ENCODE assay signal across 29 cellular contexts in the genomic region with DNA sequence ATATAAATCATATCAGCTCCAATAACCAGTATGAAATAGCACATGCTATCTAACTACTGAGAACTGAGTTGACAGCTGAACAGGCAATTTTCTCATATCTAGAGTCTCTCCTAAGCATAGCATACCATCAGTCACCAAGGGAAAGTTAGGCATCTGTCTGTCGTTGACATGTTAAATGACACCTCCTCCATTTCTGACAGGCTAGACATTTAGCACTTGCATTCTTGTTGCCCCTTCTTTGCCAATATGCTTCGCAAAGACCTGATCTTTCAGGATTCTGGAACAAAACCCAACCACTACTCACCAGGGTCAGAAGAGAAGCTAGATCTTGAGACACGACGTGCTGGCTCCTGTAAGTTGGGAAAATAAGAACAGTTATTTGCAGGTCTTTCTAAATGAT.
"Had no signal": no experiment of that assay in that cellular context is flagged by ENCODE, and none has a peak within 500 bp of the region (broad histone marks: within the 10 kb centered on the region; RNA-seq: fewer than 3 reads in every experiment).

No MANE protein-coding gene starts in this region.

- ATAC-seq: mucosa of descending colon; naive thymus-derived CD4-positive, alpha-beta T cell; natural killer cell treated with Interleukin-12 subunit alpha and Interleukin-12 subunit beta and Interleukin-15 and Interleukin-18, amount 100 ng/mL, for 72 hours; pancreas; right cardiac atrium; sciatic nerve; stimulated activated naive B cell treated with anti-CD40 and anti-IgM and Interleukin-4, amounts not matched to agents 10 μg/mL and 1 μg/mL and 100 μg/mL, for 72 hours; stimulated activated naive CD8-positive, alpha-beta T cell treated with anti-CD3 and anti-CD28 coated beads, Interleukin-15, Interleukin-2, amounts not matched to agents 100 U/mL and 50 U/mL, for 24 hours had no signal

- DNase-seq: islet precursor cell; left ventricle myocardium inferior; midbrain; mucosa of descending colon; naive thymus-derived CD4-positive, alpha-beta T cell; nucleus accumbens; pancreas; posterior cingulate gyrus; retina; right cardiac atrium; stimulated activated CD4-positive, alpha-beta T cell treated with anti-CD3 and anti-CD28 coated beads, Interleukin-12 subunit alpha, Interleukin-12 subunit beta, amount 100 ng/mL, for 4 hours; stimulated activated CD4-positive, alpha-beta T cell treated with anti-CD3 and anti-CD28 coated beads, Interleukin-15, amount 100 ng/mL, for 24 hours; stimulated activated CD4-positive, alpha-beta T cell treated with anti-CD3 and anti-CD28 coated beads, Interleukin-2, amount 100 ng/mL, for 24 hours; stimulated activated CD4-positive, alpha-beta T cell treated with anti-CD3 and anti-CD28 coated beads, Interleukin-4, amount 100 ng/mL, for 1 hour; stimulated activated naive B cell treated with anti-CD40 and anti-IgM and Interleukin-4, amounts not matched to agents 10 μg/mL and 1 μg/mL and 100 μg/mL, for 72 hours; stimulated activated naive CD8-positive, alpha-beta T cell treated with anti-CD3 and anti-CD28 coated beads, Interleukin-15, Interleukin-2, amounts not matched to agents 100 U/mL and 50 U/mL, for 24 hours; stomach; testis; thyroid gland; transverse colon; upper lobe of left lung had no signal

- H3K4me3 ChIP-seq: left ventricle myocardium inferior, lung, mucosa of descending colon, pancreas, prostate gland, skin epidermis, stomach, testis, thyroid gland, transverse colon, upper lobe of left lung, vagina had no signal

- H3K27me3 Mint-ChIP-seq: natural killer cell treated with Interleukin-12 subunit alpha and Interleukin-12 subunit beta and Interleukin-15 and Interleukin-18, amount 100 ng/mL, for 72 hours; stimulated activated naive B cell treated with anti-CD40 and anti-IgM and Interleukin-4, amounts not matched to agents 10 μg/mL and 1 μg/mL and 100 μg/mL, for 72 hours had no signal

- H3K4me1 ChIP-seq: left ventricle myocardium inferior, pancreas, prostate gland, stomach, testis, thyroid gland, upper lobe of left lung, vagina had no signal

- H3K36me3 Mint-ChIP-seq: memory B cell; stimulated activated naive B cell treated with anti-CD40 and anti-IgM and Interleukin-4, amounts not matched to agents 10 μg/mL and 1 μg/mL and 100 μg/mL, for 72 hours had no signal

- FAIRE-seq: pancreas had no signal

- H3K36me3 ChIP-seq: left ventricle myocardium inferior, pancreas, prostate gland, stomach, thyroid gland, transverse colon, upper lobe of left lung, vagina had no signal

- H3K27me3 ChIP-seq: pancreas, testis, thyroid gland, upper lobe of left lung, vagina had no signal

- H3K9me3 ChIP-seq: left ventricle myocardium inferior, mucosa of descending colon, pancreas, prostate gland, stomach, testis, thyroid gland, transverse colon, upper lobe of left lung, vagina had no signal

- H3K4me1 Mint-ChIP-seq: memory B cell; neural crest cell; stimulated activated naive B cell treated with anti-CD40 and anti-IgM and Interleukin-4, amounts not matched to agents 10 μg/mL and 1 μg/mL and 100 μg/mL, for 72 hours had no signal

- H3K9me3 Mint-ChIP-seq: memory B cell; naive thymus-derived CD4-positive, alpha-beta T cell; natural killer cell treated with Interleukin-12 subunit alpha and Interleukin-12 subunit beta and Interleukin-15 and Interleukin-18, amount 100 ng/mL, for 72 hours; neural crest cell; stimulated activated naive B cell treated with anti-CD40 and anti-IgM and Interleukin-4, amounts not matched to agents 10 μg/mL and 1 μg/mL and 100 μg/mL, for 72 hours had no signal

- H3K27ac Mint-ChIP-seq: memory B cell; natural killer cell treated with Interleukin-12 subunit alpha and Interleukin-12 subunit beta and Interleukin-15 and Interleukin-18, amount 100 ng/mL, for 72 hours; stimulated activated naive B cell treated with anti-CD40 and anti-IgM and Interleukin-4, amounts not matched to agents 10 μg/mL and 1 μg/mL and 100 μg/mL, for 72 hours had no signal

- H3K27ac ChIP-seq: left ventricle myocardium inferior, pancreas, prostate gland, stomach, testis, thyroid gland, transverse colon, upper lobe of left lung, vagina had no signal

- H3K4me3 Mint-ChIP-seq: memory B cell; naive thymus-derived CD4-positive, alpha-beta T cell; natural killer cell treated with Interleukin-12 subunit alpha and Interleukin-12 subunit beta and Interleukin-15 and Interleukin-18, amount 100 ng/mL, for 72 hours; neural crest cell; stimulated activated naive B cell treated with anti-CD40 and anti-IgM and Interleukin-4, amounts not matched to agents 10 μg/mL and 1 μg/mL and 100 μg/mL, for 72 hours had no signal
